ENCODE assay signal across 14 cellular contexts in genomic region chr3:172648736-172649135, GRCh38.
DNase-seq lines count a peak whose midpoint lies in the region; ATAC-seq and TF ChIP-seq lines count a peak whose summit lies in the region.
"Had no signal": no experiment of that assay in that cellular context is flagged by ENCODE, and none has a peak within 500 bp of the region (broad histone marks: within the 10 kb centered on the region; RNA-seq: fewer than 3 reads in every experiment).

No MANE protein-coding gene starts in this region.

- no peaks in the 10 kb centered on the region for H3K27me3 Mint-ChIP-seq in activated naive CD8-positive, alpha-beta T cell treated with anti-CD3 and anti-CD28 coated beads for 36 hours
- H3K27me3 Mint-ChIP-seq: stimulated activated naive CD8-positive, alpha-beta T cell treated with anti-CD3 and anti-CD28 coated beads, Interleukin-15, amount 100 ng/mL, for 72 hours had no signal

- peak; percentile 83 for ATAC-seq in upper lobe of right lung
- ATAC-seq: stimulated activated naive CD8-positive, alpha-beta T cell treated with anti-CD3 and anti-CD28 coated beads, Interleukin-15, amount 100 ng/mL, for 72 hours had no signal

- intact Hi-C loops in upper lobe of right lung (cut with DNase I): no loop called here

- H3K36me3 Mint-ChIP-seq in activated naive CD8-positive, alpha-beta T cell treated with anti-CD3 and anti-CD28 coated beads for 36 hours: no peaks in the 10 kb centered on the region

- peak overlapping the region; percentile 25 for H3K27ac ChIP-seq in upper lobe of right lung

- peak; percentile 16 for DNase-seq in SKM-1 treated with dmso at 0.1 percent for 144 hours (lab: John Stamatoyannopoulos, UW; ENCODE audit: unreplicated experiment)
- no peak for DNase-seq in SKM-1 (lab: John Stamatoyannopoulos, UW; ENCODE audit: unreplicated experiment)
- peak; percentile 14 for DNase-seq in SIG-M5 (lab: John Stamatoyannopoulos, UW)
- peak; percentile 72 for DNase-seq in fibroblast of peridontal ligament (ENCODE audit: extremely low read depth)
- no peak for DNase-seq in upper lobe of right lung
- no peak for DNase-seq in nucleus accumbens (lab: John Stamatoyannopoulos, UW)
- no peak for DNase-seq in DMS153 treated with DMSO at 0.1 percent for 48 hours (lab: John Stamatoyannopoulos, UW; ENCODE audit: unreplicated experiment)
- DNase-seq in activated naive CD8-positive, alpha-beta T cell treated with anti-CD3 and anti-CD28 coated beads for 36 hours: no peak
- DNase-seq: activated T-cell treated with anti-CD3 and anti-CD28 coated beads for 4 hours; cerebellar nuclear complex; stimulated activated naive CD8-positive, alpha-beta T cell treated with anti-CD3 and anti-CD28 coated beads, Interleukin-15, amount 100 ng/mL, for 72 hours; T-helper 1 cell had no signal

- peaks cover 16% of the 10 kb centered on the region for H3K4me1 ChIP-seq in upper lobe of right lung

- H3K27me3 ChIP-seq in upper lobe of right lung: no peaks in the 10 kb centered on the region

- H3K36me3 ChIP-seq in upper lobe of right lung: peaks cover 4% of the 10 kb centered on the region

- no peak for TF ChIP-seq CTCF in upper lobe of right lung (IDR thresholded peaks at IDR 0.05)

- no peak overlapping the region for H3K27ac Mint-ChIP-seq in activated naive CD8-positive, alpha-beta T cell treated with anti-CD3 and anti-CD28 coated beads for 36 hours

- no peaks in the 10 kb centered on the region for H3K9me3 ChIP-seq in upper lobe of right lung

- no peak overlapping the region for H3K4me3 ChIP-seq in upper lobe of right lung
- H3K4me3 ChIP-seq: lung, skin epidermis had no signal

- no peaks in the 10 kb centered on the region for H3K4me1 Mint-ChIP-seq in activated naive CD8-positive, alpha-beta T cell treated with anti-CD3 and anti-CD28 coated beads for 36 hours
- H3K4me1 Mint-ChIP-seq: stimulated activated naive CD8-positive, alpha-beta T cell treated with anti-CD3 and anti-CD28 coated beads, Interleukin-15, amount 100 ng/mL, for 72 hours had no signal

- H3K9me3 Mint-ChIP-seq in activated naive CD8-positive, alpha-beta T cell treated with anti-CD3 and anti-CD28 coated beads for 36 hours: no peaks in the 10 kb centered on the region
- H3K9me3 Mint-ChIP-seq: stimulated activated naive CD8-positive, alpha-beta T cell treated with anti-CD3 and anti-CD28 coated beads, Interleukin-15, amount 100 ng/mL, for 72 hours had no signal

- no peak overlapping the region for H3K4me3 Mint-ChIP-seq in activated naive CD8-positive, alpha-beta T cell treated with anti-CD3 and anti-CD28 coated beads for 36 hours
- H3K4me3 Mint-ChIP-seq: stimulated activated naive CD8-positive, alpha-beta T cell treated with anti-CD3 and anti-CD28 coated beads, Interleukin-15, amount 100 ng/mL, for 72 hours had no signal

Comparison
In these comparisons a context has a peak if more than half of its experiments do, and no peak if none do; other contexts are left out.
1. DNase-seq: peak in SKM-1 treated with dmso at 0.1 percent for 144 hours (single experiment), SIG-M5 (single experiment) and fibroblast of peridontal ligament (single experiment); none in SKM-1 (single experiment), upper lobe of right lung (single experiment), nucleus accumbens (0 of 56), DMS153 treated with DMSO at 0.1 percent for 48 hours (single experiment) and activated naive CD8-positive, alpha-beta T cell treated with anti-CD3 and anti-CD28 coated beads for 36 hours (single experiment).